ENCODE assay signal across 30 cellular contexts in genomic region chr2:57698935-57699449, GRCh38.
DNase-seq lines count a peak whose midpoint lies in the region; ATAC-seq, FAIRE-seq and TF ChIP-seq lines count a peak whose summit lies in the region.
"Had no signal": no experiment of that assay in that cellular context is flagged by ENCODE, and none has a peak within 500 bp of the region (broad histone marks: within the 10 kb centered on the region; RNA-seq: fewer than 3 reads in every experiment).

No MANE protein-coding gene starts in this region.

- H3F3A ChIP-seq in Loucy (ENCODE audit: low read depth): no peaks in the 10 kb centered on the region

- DNase-seq in DND-41 (no peak), NCI-H69 (lab: John Stamatoyannopoulos, UW) (peak; percentile 42), islet precursor cell (peak; percentile 82), ecto neural progenitor cell (ENCODE audit: low spot score) (no peak), GM19239 (ENCODE audit: insufficient read length, low spot score) (no peak), NCI-H2081 (lab: John Stamatoyannopoulos, UW) (no peak)
- DNase-seq: activated CD4-positive, alpha-beta T cell treated with anti-CD3 and anti-CD28 coated beads, Interleukin-2, amount 50 U/mL, for 48 hours; activated CD8-positive, alpha-beta memory T cell treated with anti-CD3 and anti-CD28 coated beads, Interleukin-2, amount 50 U/mL, for 4 hours; anterior cingulate cortex; C1 segment of cervical spinal cord; COR-L47; DMS79; foreskin melanocyte; NCI-H146; OCI-M1; SK-N-SH; spleen; trophoblast cell had no signal

- H3K9me2 ChIP-seq in Loucy (replicated peaks; ENCODE audit: low read depth, low read length): no peaks in the 10 kb centered on the region
- H3K9me2 ChIP-seq: SK-N-SH had no signal

- H3K36me3 ChIP-seq in DND-41 (ENCODE audit: insufficient read depth, low read length) (no peaks in the 10 kb centered on the region), Loucy (ENCODE audit: insufficient read depth, low read length) (no peaks in the 10 kb centered on the region)
- H3K36me3 ChIP-seq: cardiac muscle cell, esophagus muscularis mucosa, neural progenitor cell, right atrium auricular region, spleen had no signal

- H3K4me3 ChIP-seq in DND-41 (ENCODE audit: low read depth in 1 of 2, low read length in 2 of 2) (no peak overlapping the region), Loucy (ENCODE audit: low read length, poor library complexity, severe bottlenecking) (no peak overlapping the region)
- H3K4me3 ChIP-seq: cardiac muscle cell, coronary artery, esophagus muscularis mucosa, lung, neural progenitor cell, right atrium auricular region, spleen had no signal

- no peak for TF ChIP-seq CTCF in DND-41 (IDR thresholded peaks at IDR 0.05; ENCODE audit: borderline replicate concordance, extremely low read depth, low read length, poor library complexity, severe bottlenecking)
- no peak for TF ChIP-seq CTCF in Loucy (conservative IDR thresholded peaks at IDR 0.05; ENCODE audit: low read length)

- no peak overlapping the region for H3K9ac ChIP-seq in DND-41 (ENCODE audit: low read depth, low read length)
- H3K9ac ChIP-seq in Loucy (ENCODE audit: low read depth, low read length, poor library complexity, severe bottlenecking): peak overlapping the region; percentile 8
- H3K9ac ChIP-seq: neural progenitor cell, SK-N-SH had no signal

- no peaks in the 10 kb centered on the region for H3K9me3 ChIP-seq in DND-41 (ENCODE audit: insufficient read depth, low read length, severe bottlenecking)
- no peaks in the 10 kb centered on the region for H3K9me3 ChIP-seq in Loucy (ENCODE audit: insufficient read depth, low read depth, low read length)
- H3K9me3 ChIP-seq: esophagus muscularis mucosa, right atrium auricular region, SK-N-SH, spleen had no signal

- H3K4me2 ChIP-seq in DND-41 (ENCODE audit: insufficient read depth, low read length): no peak overlapping the region
- peak overlapping the region; percentile 36 for H3K4me2 ChIP-seq in Loucy (ENCODE audit: low read depth, low read length, poor library complexity, severe bottlenecking)
- H3K4me2 ChIP-seq: neural progenitor cell, SK-N-SH had no signal

- FAIRE-seq in GM19239 (lab: Jason Lieb, UNC): no peak
- FAIRE-seq: H1, TTC549 had no signal

- no peaks in the 10 kb centered on the region for H4K20me1 ChIP-seq in DND-41 (ENCODE audit: insufficient read depth, low read length)
- no peaks in the 10 kb centered on the region for H4K20me1 ChIP-seq in Loucy (ENCODE audit: insufficient read depth, low read length, poor library complexity, severe bottlenecking)

- H3K27me3 ChIP-seq in DND-41 (ENCODE audit: insufficient read depth, low read length, poor library complexity) (no peaks in the 10 kb centered on the region), Loucy (ENCODE audit: insufficient read depth, low read length, poor library complexity, severe bottlenecking) (no peaks in the 10 kb centered on the region)
- H3K27me3 ChIP-seq: cardiac muscle cell, esophagus muscularis mucosa, neural progenitor cell, right atrium auricular region, spleen had no signal

- H3K27ac ChIP-seq in DND-41 (ENCODE audit: low read length): no peak overlapping the region
- H3K27ac ChIP-seq: cardiac muscle cell, coronary artery, esophagus muscularis mucosa, neural progenitor cell, right atrium auricular region, spleen had no signal

- no peaks in the 10 kb centered on the region for H3K4me1 ChIP-seq in DND-41 (ENCODE audit: insufficient read depth, low read length)
- peaks cover 13% of the 10 kb centered on the region for H3K4me1 ChIP-seq in Loucy (ENCODE audit: insufficient read depth, low read length, poor library complexity, severe bottlenecking)
- H3K4me1 ChIP-seq: esophagus muscularis mucosa, right atrium auricular region, spleen had no signal

- H2AFZ ChIP-seq in DND-41 (ENCODE audit: low read depth, low read length) (no peak overlapping the region), Loucy (ENCODE audit: low read length) (no peak overlapping the region)
- H2AFZ ChIP-seq: neural progenitor cell had no signal

- no peaks in the 10 kb centered on the region for H3K79me2 ChIP-seq in DND-41 (ENCODE audit: insufficient read depth, low read length)
- H3K79me2 ChIP-seq in Loucy (ENCODE audit: insufficient read depth, low read length): no peaks in the 10 kb centered on the region

- ATAC-seq in DND-41 (ENCODE audit: insufficient read depth, low read depth) (0 out of 3 replicates have a peak, but pooled peaks have one; percentile 19), HG02759 (IDR thresholded peaks at IDR 0.05; ENCODE audit: unreplicated experiment) (no peak)
- ATAC-seq: activated CD4-positive, CD25-positive, alpha-beta regulatory T cell treated with anti-CD3 and anti-CD28 coated beads, Interleukin-2, amount 50 U/mL, for 24 hours; activated naive CD4-positive, alpha-beta T cell treated with anti-CD3 and anti-CD28 coated beads, Interleukin-2, amount 50 U/mL, for 72 hours had no signal

Comparison
In these comparisons a context has a peak if more than half of its experiments do, and no peak if none do; other contexts are left out.
1. DNase-seq: peak in NCI-H69 (single experiment) and islet precursor cell (single experiment); none in DND-41 (single experiment), ecto neural progenitor cell (single experiment), GM19239 (single experiment) and NCI-H2081 (0 of 2).